Comparison of ENCODE assay signal across 1 cellular context in the genomic region with DNA sequence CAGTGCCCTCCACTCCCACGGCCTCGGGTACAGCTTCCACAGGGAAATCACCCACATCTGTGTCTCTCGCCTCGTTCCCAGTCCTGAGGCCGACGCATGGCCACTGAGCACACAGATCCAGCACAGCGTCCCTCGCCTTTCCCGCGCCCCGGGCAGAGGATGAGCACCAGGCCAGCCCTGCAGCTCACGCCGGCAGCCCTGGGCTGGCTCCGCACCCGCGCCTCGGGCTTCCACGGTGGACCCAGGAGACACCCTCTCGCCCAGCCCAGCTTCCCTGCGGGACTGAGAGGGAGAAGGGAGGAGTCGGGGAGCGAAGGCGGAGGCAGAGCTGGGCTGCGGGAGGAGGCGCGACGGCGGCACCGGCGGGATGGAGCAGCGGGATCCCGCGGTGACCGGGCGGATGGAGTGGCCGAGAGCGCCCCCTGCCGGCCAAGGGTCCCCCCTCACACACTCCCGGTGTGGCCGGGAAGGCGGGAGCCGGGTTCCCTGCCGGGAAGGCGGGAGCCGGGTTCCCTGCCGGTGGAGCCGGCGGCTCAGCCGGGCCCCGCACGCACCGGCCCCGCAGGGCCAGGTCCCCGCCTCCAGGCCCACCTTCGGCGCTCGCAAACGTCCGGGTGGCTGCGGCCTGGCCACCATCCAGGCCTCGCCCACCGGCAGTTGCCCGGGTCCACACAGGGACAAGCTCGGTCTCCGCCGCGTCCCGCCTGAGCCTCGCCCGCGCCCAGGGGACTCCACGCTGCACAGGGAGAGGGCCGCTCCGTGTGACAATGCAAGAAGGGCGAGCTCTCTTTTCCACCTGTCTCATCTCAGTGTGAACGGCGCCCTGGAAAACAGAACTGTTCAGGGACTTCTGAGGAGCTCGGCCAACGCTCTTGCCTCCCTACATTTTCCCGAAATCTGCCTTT.
TF ChIP-seq lines count a peak whose summit lies in the region.

No MANE protein-coding gene starts in this region.

TF ChIP-seq in SK-N-SH, 30 proteins besides CTCF, POLR2A, EP300 and RAD21 (continued from another document):
- TF ChIP-seq, protein P1, sequence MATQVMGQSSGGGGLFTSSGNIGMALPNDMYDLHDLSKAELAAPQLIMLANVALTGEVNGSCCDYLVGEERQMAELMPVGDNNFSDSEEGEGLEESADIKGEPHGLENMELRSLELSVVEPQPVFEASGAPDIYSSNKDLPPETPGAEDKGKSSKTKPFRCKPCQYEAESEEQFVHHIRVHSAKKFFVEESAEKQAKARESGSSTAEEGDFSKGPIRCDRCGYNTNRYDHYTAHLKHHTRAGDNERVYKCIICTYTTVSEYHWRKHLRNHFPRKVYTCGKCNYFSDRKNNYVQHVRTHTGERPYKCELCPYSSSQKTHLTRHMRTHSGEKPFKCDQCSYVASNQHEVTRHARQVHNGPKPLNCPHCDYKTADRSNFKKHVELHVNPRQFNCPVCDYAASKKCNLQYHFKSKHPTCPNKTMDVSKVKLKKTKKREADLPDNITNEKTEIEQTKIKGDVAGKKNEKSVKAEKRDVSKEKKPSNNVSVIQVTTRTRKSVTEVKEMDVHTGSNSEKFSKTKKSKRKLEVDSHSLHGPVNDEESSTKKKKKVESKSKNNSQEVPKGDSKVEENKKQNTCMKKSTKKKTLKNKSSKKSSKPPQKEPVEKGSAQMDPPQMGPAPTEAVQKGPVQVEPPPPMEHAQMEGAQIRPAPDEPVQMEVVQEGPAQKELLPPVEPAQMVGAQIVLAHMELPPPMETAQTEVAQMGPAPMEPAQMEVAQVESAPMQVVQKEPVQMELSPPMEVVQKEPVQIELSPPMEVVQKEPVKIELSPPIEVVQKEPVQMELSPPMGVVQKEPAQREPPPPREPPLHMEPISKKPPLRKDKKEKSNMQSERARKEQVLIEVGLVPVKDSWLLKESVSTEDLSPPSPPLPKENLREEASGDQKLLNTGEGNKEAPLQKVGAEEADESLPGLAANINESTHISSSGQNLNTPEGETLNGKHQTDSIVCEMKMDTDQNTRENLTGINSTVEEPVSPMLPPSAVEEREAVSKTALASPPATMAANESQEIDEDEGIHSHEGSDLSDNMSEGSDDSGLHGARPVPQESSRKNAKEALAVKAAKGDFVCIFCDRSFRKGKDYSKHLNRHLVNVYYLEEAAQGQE (IDR thresholded peaks at IDR 0.05; ENCODE audit: low read depth, low read length), result 0 out of 2 replicates have a peak, but pooled peaks have one; percentile 6
- TF ChIP-seq MXI1 (IDR thresholded peaks at IDR 0.05; ENCODE audit: low read depth, low read length) (peak; percentile 28; the same call in 1 of the 2 replicates), RCOR1 (IDR thresholded peaks at IDR 0.05; ENCODE audit: low read length) (peak; percentile 58; the same call in 1 of the 2 replicates), RFX5 (IDR thresholded peaks at IDR 0.05; ENCODE audit: low read length) (0 out of 2 replicates have a peak, but pooled peaks have one; percentile 6), SIN3A (IDR thresholded peaks at IDR 0.05; ENCODE audit: borderline replicate concordance, low read depth, low read length) (peak; percentile 39; the same call in 1 of the 2 replicates), CHD2 (IDR thresholded peaks at IDR 0.05; ENCODE audit: low read length, partially characterized antibody) (peak; percentile 80), USF1 (IDR thresholded peaks at IDR 0.05; ENCODE audit: borderline replicate concordance, low read depth) (no peak), TCF12 (IDR thresholded peaks at IDR 0.05) (peak; percentile 7; the same call in 1 of the 2 replicates), YY1 (IDR thresholded peaks at IDR 0.05; ENCODE audit: low read depth) (0 out of 2 replicates have a peak, but pooled peaks have one; percentile 9), GATA2 (CRISPR knock-in tag; IDR thresholded peaks at IDR 0.05) (peak; percentile 4; the same call in 1 of the 2 replicates), TAF1 (IDR thresholded peaks at IDR 0.05; ENCODE audit: borderline replicate concordance, low read depth, low read length) (peak; percentile 49; the same call in 1 of the 2 replicates)
- TF ChIP-seq, protein P2, sequence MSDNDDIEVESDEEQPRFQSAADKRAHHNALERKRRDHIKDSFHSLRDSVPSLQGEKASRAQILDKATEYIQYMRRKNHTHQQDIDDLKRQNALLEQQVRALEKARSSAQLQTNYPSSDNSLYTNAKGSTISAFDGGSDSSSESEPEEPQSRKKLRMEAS (IDR thresholded peaks at IDR 0.05; ENCODE audit: low read depth), result peak; percentile 89
- TF ChIP-seq, protein P3, sequence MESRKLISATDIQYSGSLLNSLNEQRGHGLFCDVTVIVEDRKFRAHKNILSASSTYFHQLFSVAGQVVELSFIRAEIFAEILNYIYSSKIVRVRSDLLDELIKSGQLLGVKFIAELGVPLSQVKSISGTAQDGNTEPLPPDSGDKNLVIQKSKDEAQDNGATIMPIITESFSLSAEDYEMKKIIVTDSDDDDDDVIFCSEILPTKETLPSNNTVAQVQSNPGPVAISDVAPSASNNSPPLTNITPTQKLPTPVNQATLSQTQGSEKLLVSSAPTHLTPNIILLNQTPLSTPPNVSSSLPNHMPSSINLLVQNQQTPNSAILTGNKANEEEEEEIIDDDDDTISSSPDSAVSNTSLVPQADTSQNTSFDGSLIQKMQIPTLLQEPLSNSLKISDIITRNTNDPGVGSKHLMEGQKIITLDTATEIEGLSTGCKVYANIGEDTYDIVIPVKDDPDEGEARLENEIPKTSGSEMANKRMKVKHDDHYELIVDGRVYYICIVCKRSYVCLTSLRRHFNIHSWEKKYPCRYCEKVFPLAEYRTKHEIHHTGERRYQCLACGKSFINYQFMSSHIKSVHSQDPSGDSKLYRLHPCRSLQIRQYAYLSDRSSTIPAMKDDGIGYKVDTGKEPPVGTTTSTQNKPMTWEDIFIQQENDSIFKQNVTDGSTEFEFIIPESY (IDR thresholded peaks at IDR 0.05; ENCODE audit: borderline replicate concordance, low read depth), result no peak
